Comparison of ENCODE assay signal across 12 cellular contexts in genomic region chr6:37866590-37867507, GRCh38. TPM values are rescaled to one million over a fixed set of nuclear protein-coding genes. Genes with fewer than 3 reads are reported as not detected.
DNase-seq lines count a peak whose midpoint lies in the region; ATAC-seq lines count a peak whose summit lies in the region.
"Had no signal": no experiment of that assay in that cellular context is flagged by ENCODE, and none has a peak within 500 bp of the region (broad histone marks: within the 10 kb centered on the region; RNA-seq: fewer than 3 reads in every experiment).

No MANE protein-coding gene starts in this region.

- H3K4me1 ChIP-seq in BLaER1: peaks cover 31% of the 10 kb centered on the region

- peaks cover 6% of the 10 kb centered on the region for H3K9me3 Mint-ChIP-seq in activated naive CD8-positive, alpha-beta T cell treated with anti-CD3 and anti-CD28 coated beads for 36 hours
- peaks cover 0 to 7% (median 0%) of the 10 kb centered on the region in 7 donors for H3K9me3 Mint-ChIP-seq in naive B cell

- H3K4me1 Mint-ChIP-seq in activated naive CD8-positive, alpha-beta T cell treated with anti-CD3 and anti-CD28 coated beads for 36 hours: peaks cover 62% of the 10 kb centered on the region
- peaks cover 36 to 66% (median 53%) of the 10 kb centered on the region in 3 donors for H3K4me1 Mint-ChIP-seq in naive B cell

- H4K20me1 ChIP-seq in BLaER1: peaks cover 99% of the 10 kb centered on the region

- no peaks in the 10 kb centered on the region for H3K27me3 Mint-ChIP-seq in activated naive CD8-positive, alpha-beta T cell treated with anti-CD3 and anti-CD28 coated beads for 36 hours
- no peaks in the 10 kb centered on the region for H3K27me3 Mint-ChIP-seq in naive B cell

- H3K36me3 ChIP-seq in BLaER1: peaks cover 35% of the 10 kb centered on the region; the same call in 1 of the 2 replicates

- peak overlapping the region; percentile 70 for H3K27ac Mint-ChIP-seq in activated naive CD8-positive, alpha-beta T cell treated with anti-CD3 and anti-CD28 coated beads for 36 hours
- peak overlapping the region; percentile 31 to 88 (median 71) for H3K27ac Mint-ChIP-seq in naive B cell

- peaks cover 33% of the 10 kb centered on the region for H3K9me3 ChIP-seq in BLaER1

- no peaks in the 10 kb centered on the region for H3K27me3 ChIP-seq in BLaER1

- DNase-seq in ELR (ENCODE audit: low read depth): peak; percentile 31
- DNase-seq in activated naive CD8-positive, alpha-beta T cell treated with anti-CD3 and anti-CD28 coated beads for 36 hours: no peak
- no peak for DNase-seq in naive B cell
- no peak for DNase-seq in NCI-H1092 treated with DMSO at 0.1 percent for 48 hours (lab: John Stamatoyannopoulos, UW)
- no peak for DNase-seq in H4 (ENCODE audit: low spot score)
- DNase-seq: activated CD4-positive, CD25-positive, alpha-beta regulatory T cell treated with anti-CD3 and anti-CD28 coated beads, Interleukin-2, amount 50 U/mL, for 72 hours; caudate nucleus; glutamatergic neuron; GOT3; NCI-H1092 had no signal

- H3K4me3 ChIP-seq in BLaER1: no peak overlapping the region

- H3K27ac ChIP-seq in BLaER1: no peak overlapping the region

- H3K4me3 Mint-ChIP-seq in activated naive CD8-positive, alpha-beta T cell treated with anti-CD3 and anti-CD28 coated beads for 36 hours: no peak overlapping the region
- peak overlapping the region in 5 of 8 donors; percentile 21 to 79 (median 58) for H3K4me3 Mint-ChIP-seq in naive B cell

- H3K4me2 ChIP-seq in BLaER1: peak overlapping the region; percentile 28; the same call in 1 of the 2 replicates

- no peak overlapping the region for H3K9ac ChIP-seq in BLaER1

- peaks cover 25% of the 10 kb centered on the region for H3K36me3 Mint-ChIP-seq in activated naive CD8-positive, alpha-beta T cell treated with anti-CD3 and anti-CD28 coated beads for 36 hours
- peaks cover under 1 to 6% of the 10 kb centered on the region in 2 donors for H3K36me3 Mint-ChIP-seq in naive B cell

- no peak for ATAC-seq in naive B cell (ENCODE audit: low read depth in 2 of 2)
- no peak for ATAC-seq in GM19395 (IDR thresholded peaks at IDR 0.05; ENCODE audit: unreplicated experiment)

RNA-seq across cellular contexts. Expression of gene ZFAND3, which starts 47.3 kb away (rescaled TPM):
- 10 to 100 TPM; 36.3 to 38.5 TPM for total RNA-seq in activated naive CD8-positive, alpha-beta T cell treated with anti-CD3 and anti-CD28 coated beads for 36 hours
- 1 to 10 TPM; 1.9 to 6.7 (median 4.4) TPM for polyA plus RNA-seq in naive B cell (ENCODE audit: low read depth in 6 of 6)
- 7.4 and 9.2 TPM in 2 replicates for total RNA-seq in H4 (2014; rRNA removed; shearing (Covaris generic))
